In genomic region chr3:153252963-153253362, GRCh38 we compare ENCODE assay signal across 16 cellular contexts.
"Had no signal": no experiment of that assay in that cellular context is flagged by ENCODE, and none has a peak within 500 bp of the region (broad histone marks: within the 10 kb centered on the region; RNA-seq: fewer than 3 reads in every experiment).

No MANE protein-coding gene starts in this region.

- H3K27ac ChIP-seq: gastroesophageal sphincter, thoracic aorta, upper lobe of right lung had no signal

- DNase-seq: activated CD4-positive, alpha-beta memory T cell treated with anti-CD3 and anti-CD28 coated beads, Interleukin-2, amount 10 ng/mL, durations not matched to agents 7 days and 5 days; activated CD4-positive, alpha-beta T cell treated with anti-CD3 and anti-CD28 coated beads for 36 hours; activated effector memory CD4-positive, alpha-beta T cell treated with anti-CD3 and anti-CD28 coated beads, Interleukin-2, amount 50 U/mL, for 16 hours; activated T-cell treated with anti-CD3 and anti-CD28 coated beads, Interleukin-2, amount 50 U/mL, for 4 hours; cortex of kidney; effector CD4-positive, alpha-beta T cell; kidney glomerular epithelial cell; mesendoderm; retina; T-helper 17 cell; upper lobe of right lung had no signal

- H3K4me3 ChIP-seq: gastroesophageal sphincter, thoracic aorta, upper lobe of right lung had no signal

- ATAC-seq: activated CD4-positive, alpha-beta T cell treated with anti-CD3 and anti-CD28 coated beads for 36 hours; activated naive CD4-positive, alpha-beta T cell treated with anti-CD3 and anti-CD28 coated beads, Interleukin-2, amount 50 U/mL, for 72 hours; activated T-cell treated with anti-CD3 and anti-CD28 coated beads, Interleukin-2, amount 50 U/mL, for 4 hours; gastroesophageal sphincter; natural killer cell treated with Interleukin-12 subunit alpha and Interleukin-12 subunit beta and Interleukin-15 and Interleukin-18, amount 100 ng/mL, for 72 hours; stimulated activated effector memory CD8-positive, alpha-beta T cell treated with anti-CD3 and anti-CD28 coated beads, Interleukin-12 subunit alpha, Interleukin-12 subunit beta, amount 100 ng/mL, for 72 hours; T-helper 17 cell; upper lobe of right lung had no signal

- H3K36me3 ChIP-seq: gastroesophageal sphincter, thoracic aorta, upper lobe of right lung had no signal

- H3K4me1 ChIP-seq: upper lobe of right lung had no signal

- H3K9me3 ChIP-seq: gastroesophageal sphincter, thoracic aorta, upper lobe of right lung had no signal

- H3K27me3 ChIP-seq: gastroesophageal sphincter, upper lobe of right lung had no signal
